Comparison of ENCODE assay signal across 7 cellular contexts in the genomic region with DNA sequence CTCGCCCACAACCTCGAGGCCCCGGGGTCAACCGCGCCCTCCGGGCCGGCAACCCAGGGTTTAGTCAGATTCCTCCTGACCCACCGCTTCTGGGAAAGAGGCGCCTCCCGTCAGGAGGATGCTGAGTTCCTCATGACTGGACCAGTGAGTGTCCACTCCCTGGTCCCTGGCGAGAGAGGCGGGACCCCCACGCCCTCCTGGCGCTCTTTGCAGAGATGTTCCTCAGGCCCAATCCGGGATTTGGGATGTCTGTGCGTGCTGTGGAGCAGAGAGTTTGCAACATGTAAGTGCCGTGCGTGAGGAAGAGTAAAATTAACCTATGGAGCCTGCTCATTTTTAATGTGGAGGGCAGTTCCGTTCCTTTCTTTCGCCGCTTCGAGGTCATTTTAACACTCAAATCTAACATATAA. TPM values are rescaled to one million over a fixed set of nuclear protein-coding genes. Genes with fewer than 3 reads are reported as not detected.
DNase-seq lines count a peak whose midpoint lies in the region; ATAC-seq and TF ChIP-seq lines count a peak whose summit lies in the region.

No MANE protein-coding gene starts in this region.

- H2AFZ ChIP-seq in SK-N-SH (ENCODE audit: low read depth): peak overlapping the region; percentile 24

- POLR2A ChIA-PET in SK-N-SH (lab: Yijun Ruan, JAX): interaction anchor here (1.1 to 2.6 kb wide), 5 partner anchors 63 to 528 kb away, joined by 3 to 40 read pairs (median 3); a partner anchor contains a TSS

- H3K27ac ChIP-seq in SK-N-SH (ENCODE audit: low read depth in 2 of 2, low read length in 1 of 2): peak overlapping the region; percentile 92 to 96
- peak overlapping the region; percentile 87 for H3K27ac ChIP-seq in epithelial cell of prostate

- H3K27me3 Mint-ChIP-seq in natural killer cell (ENCODE audit: low read depth in 2 of 2): no peaks in the 10 kb centered on the region

- ATAC-seq in natural killer cell (no peak), GM21619 (IDR thresholded peaks at IDR 0.05; ENCODE audit: unreplicated experiment) (no peak)

- H3K4me2 ChIP-seq in SK-N-SH: peak overlapping the region; percentile 84

- DNase-seq in H7 (no peak), SK-N-SH (no peak), epithelial cell of prostate (ENCODE audit: low read depth, low spot score) (no peak), natural killer cell (no peak), SK-N-DZ (ENCODE audit: low spot score) (no peak)
- no peak for DNase-seq in activated CD4-positive, CD25-positive, alpha-beta regulatory T cell treated with anti-CD3 and anti-CD28 coated beads, Interleukin-2, amount 50 U/mL, for 72 hours

- H3K4me3 Mint-ChIP-seq in natural killer cell: peak overlapping the region; percentile 96

- peaks cover 72% of the 10 kb centered on the region for H3K79me2 ChIP-seq in SK-N-SH (ENCODE audit: insufficient read depth)

- no peak; the same call in 1 of the 2 replicates for TF ChIP-seq RAD21 in SK-N-SH (IDR thresholded peaks at IDR 0.05; ENCODE audit: low read length)

- no peaks in the 10 kb centered on the region for H3K27me3 ChIP-seq in H7 (ENCODE audit: control insufficient read depth, insufficient read depth, low read length)
- H3K27me3 ChIP-seq in SK-N-SH (ENCODE audit: insufficient read depth): no peaks in the 10 kb centered on the region

- peaks cover 9% of the 10 kb centered on the region for H3F3A ChIP-seq in SK-N-SH (replicated peaks; ENCODE audit: insufficient read depth)

- H3K9ac ChIP-seq in SK-N-SH: peak overlapping the region; percentile 94

- CTCF ChIA-PET in SK-N-SH (lab: Yijun Ruan, JAX): interaction anchor here (1.9 kb wide), 1 partner anchor 59 kb away, joined by 8 read pairs; no protein-coding TSS in a partner anchor

- no peaks in the 10 kb centered on the region for H3K36me3 Mint-ChIP-seq in natural killer cell

- intact Hi-C loops in natural killer cell (cut with micrococcal nuclease): loop anchor here (5.0 kb wide), 2 partner anchors 169 to 346 kb away; a partner anchor contains a TSS

- H3K9me2 ChIP-seq in SK-N-SH: no peaks in the 10 kb centered on the region

- H4K20me1 ChIP-seq in SK-N-SH (ENCODE audit: insufficient read depth): no peaks in the 10 kb centered on the region

- TF ChIP-seq CTCF in SK-N-SH (IDR thresholded peaks at IDR 0.05) (peak; percentile 0; the same call in 1 of the 2 replicates), natural killer cell (IDR thresholded peaks at IDR 0.05) (no peak)

- under 1% methylated on average over 8 of the region's 22 CpGs for WGBS in SK-N-SH (ENCODE audit: low lambda C conversion rate)

- H3K36me3 ChIP-seq in H7 (replicated peaks; ENCODE audit: control insufficient read depth, insufficient read depth, low read length) (peaks cover 7% of the 10 kb centered on the region), SK-N-SH (replicated peaks in 1 of 2; ENCODE audit: control insufficient read depth in 1 of 2, insufficient read depth in 2 of 2, low read length in 1 of 2) (peaks cover 0 to 38% of the 10 kb centered on the region in 2 experiments)

- peaks cover under 1 to 3% of the 10 kb centered on the region in 2 experiments; a peak in 2 of 4 replicates for H3K4me1 ChIP-seq in SK-N-SH (ENCODE audit: control insufficient read depth in 1 of 2, insufficient read depth in 2 of 2, low read depth in 1 of 2, low read length in 1 of 2)

- peaks cover 13 to 20% of the 10 kb centered on the region in 2 donors for H3K4me1 Mint-ChIP-seq in natural killer cell

- H3K4me3 ChIP-seq in H7 (ENCODE audit: insufficient read depth, low read depth, low read length) (peak overlapping the region; percentile 95), SK-N-SH (ENCODE audit: low read depth in 2 of 2, low read length in 1 of 2) (peak overlapping the region; percentile 84 to 89)

- H3K9me3 ChIP-seq in SK-N-SH: no peaks in the 10 kb centered on the region

- peak overlapping the region; percentile 78 to 92 for H3K27ac Mint-ChIP-seq in natural killer cell

- H3K9me3 Mint-ChIP-seq in natural killer cell: no peaks in the 10 kb centered on the region

- TF ChIP-seq EP300 in SK-N-SH (IDR thresholded peaks at IDR 0.05; ENCODE audit: borderline replicate concordance in 1 of 2, low read depth in 1 of 2, low read length in 1 of 2): no peak; a peak in 1 of 4 replicates

TF ChIP-seq in SK-N-SH, 30 proteins besides CTCF, POLR2A, EP300 and RAD21:
- TF ChIP-seq MXI1 (IDR thresholded peaks at IDR 0.05; ENCODE audit: low read depth, low read length): peak; percentile 73; the same call in 1 of the 2 replicates
- no peak for TF ChIP-seq SMC3 (IDR thresholded peaks at IDR 0.05; ENCODE audit: low read depth, low read length)
- no peak for TF ChIP-seq RCOR1 (IDR thresholded peaks at IDR 0.05; ENCODE audit: low read length)
- no peak for TF ChIP-seq GATA2 (CRISPR knock-in tag; IDR thresholded peaks at IDR 0.05)
- TF ChIP-seq, protein P1, sequence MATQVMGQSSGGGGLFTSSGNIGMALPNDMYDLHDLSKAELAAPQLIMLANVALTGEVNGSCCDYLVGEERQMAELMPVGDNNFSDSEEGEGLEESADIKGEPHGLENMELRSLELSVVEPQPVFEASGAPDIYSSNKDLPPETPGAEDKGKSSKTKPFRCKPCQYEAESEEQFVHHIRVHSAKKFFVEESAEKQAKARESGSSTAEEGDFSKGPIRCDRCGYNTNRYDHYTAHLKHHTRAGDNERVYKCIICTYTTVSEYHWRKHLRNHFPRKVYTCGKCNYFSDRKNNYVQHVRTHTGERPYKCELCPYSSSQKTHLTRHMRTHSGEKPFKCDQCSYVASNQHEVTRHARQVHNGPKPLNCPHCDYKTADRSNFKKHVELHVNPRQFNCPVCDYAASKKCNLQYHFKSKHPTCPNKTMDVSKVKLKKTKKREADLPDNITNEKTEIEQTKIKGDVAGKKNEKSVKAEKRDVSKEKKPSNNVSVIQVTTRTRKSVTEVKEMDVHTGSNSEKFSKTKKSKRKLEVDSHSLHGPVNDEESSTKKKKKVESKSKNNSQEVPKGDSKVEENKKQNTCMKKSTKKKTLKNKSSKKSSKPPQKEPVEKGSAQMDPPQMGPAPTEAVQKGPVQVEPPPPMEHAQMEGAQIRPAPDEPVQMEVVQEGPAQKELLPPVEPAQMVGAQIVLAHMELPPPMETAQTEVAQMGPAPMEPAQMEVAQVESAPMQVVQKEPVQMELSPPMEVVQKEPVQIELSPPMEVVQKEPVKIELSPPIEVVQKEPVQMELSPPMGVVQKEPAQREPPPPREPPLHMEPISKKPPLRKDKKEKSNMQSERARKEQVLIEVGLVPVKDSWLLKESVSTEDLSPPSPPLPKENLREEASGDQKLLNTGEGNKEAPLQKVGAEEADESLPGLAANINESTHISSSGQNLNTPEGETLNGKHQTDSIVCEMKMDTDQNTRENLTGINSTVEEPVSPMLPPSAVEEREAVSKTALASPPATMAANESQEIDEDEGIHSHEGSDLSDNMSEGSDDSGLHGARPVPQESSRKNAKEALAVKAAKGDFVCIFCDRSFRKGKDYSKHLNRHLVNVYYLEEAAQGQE (IDR thresholded peaks at IDR 0.05; ENCODE audit: low read depth, low read length): 0 out of 2 replicates have a peak, but pooled peaks have one; percentile 17
- no peak for TF ChIP-seq FOSL2 (IDR thresholded peaks at IDR 0.05; ENCODE audit: borderline replicate concordance, low read depth)

RNA-seq across cellular contexts. Expression of a gene that starts 0.8 kb away (rescaled TPM):
- total RNA-seq in H7 (2014; rRNA removed; shearing (Covaris generic)): 38.4 and 38.7 TPM in 2 replicates
- polyA plus RNA-seq in SK-N-SH (2012; rRNA removed): 41.4 and 41.6 TPM in 2 replicates
- 54.0 and 60.7 TPM in 2 replicates for polyA plus RNA-seq in SK-N-SH (2012; cell fraction: cytosol; rRNA removed)
- 12.4 and 22.4 TPM in 2 replicates for polyA plus RNA-seq in SK-N-SH (2012; cell fraction: nucleus; rRNA removed)
- 10 to 100 TPM; 12.2 to 14.8 (median 13.6) TPM for total RNA-seq in natural killer cell
- polyA plus RNA-seq in SK-N-DZ (2014; cell fraction: cytosol; rRNA removed): 18.6 and 27.2 TPM in 2 replicates
- 6.6 and 10.3 TPM in 2 replicates for polyA plus RNA-seq in SK-N-DZ (2014; cell fraction: nucleus; rRNA removed)
